8 cellular contexts compared by ENCODE assay signal in genomic region chr1:109877320-109877771, GRCh38. TPM values are rescaled to one million over a fixed set of nuclear protein-coding genes. Genes with fewer than 3 reads are reported as not detected.
A peak's percentile ranks its signal among the peaks of the same experiment; 100 is the strongest.
DNase-seq lines count a peak whose midpoint lies in the region; ATAC-seq, FAIRE-seq and TF ChIP-seq lines count a peak whose summit lies in the region.

No MANE protein-coding gene starts in this region.

- no peaks in the 10 kb centered on the region for H3K9me3 ChIP-seq in iPS DF 6.9 (ENCODE audit: control insufficient read depth, insufficient read depth, low read length)
- no peaks in the 10 kb centered on the region for H3K9me3 ChIP-seq in sigmoid colon

- peaks cover 7% of the 10 kb centered on the region for H3K27me3 Mint-ChIP-seq in activated T-helper 2 cell treated with anti-CD3 and anti-CD28 coated beads, Interferon-gamma antibody, Interleukin-2, Interleukin-4, amounts not matched to agents 10 μg/mL and 5 μg/mL and 100 μg/mL, durations not matched to agents 14 hours and 24 hours and 36 hours (ENCODE audit: low read depth)

- H3K4me3 Mint-ChIP-seq in activated T-helper 2 cell treated with anti-CD3 and anti-CD28 coated beads, Interferon-gamma antibody, Interleukin-2, Interleukin-4, amounts not matched to agents 10 μg/mL and 5 μg/mL and 100 μg/mL, durations not matched to agents 14 hours and 24 hours and 36 hours (ENCODE audit: low read depth), result no peak overlapping the region

- no CpG with 5 or more reads among the region's 13 CpGs for WGBS in iPS DF 6.9 (ENCODE audit: insufficient coverage, insufficient read length)
- WGBS in sigmoid colon, 2 donors, result 61 to 78% methylated on average over 13 of the region's 13 CpGs

- H3K27ac ChIP-seq in iPS DF 6.9 (ENCODE audit: low read length) (no peak overlapping the region), sigmoid colon (peak overlapping the region; percentile 74 to 86 (median 80))

- peak in 2 of 4 experiments; percentile 13 to 21 for TF ChIP-seq CTCF in sigmoid colon (IDR thresholded peaks at IDR 0.05)

- intact Hi-C loops in sigmoid colon (cut with DNase I), result loop anchor here (2.0 kb wide), 1 partner anchor 33 kb away; the partner anchor contains the start of gene CSF1
- intact Hi-C loops in activated T-helper 2 cell treated with anti-CD3 and anti-CD28 coated beads, Interferon-gamma antibody, Interleukin-2, Interleukin-4, amounts not matched to agents 10 μg/mL and 5 μg/mL and 100 μg/mL, durations not matched to agents 14 hours and 24 hours and 36 hours (cut with micrococcal nuclease), result no loop called here

- H3K36me3 ChIP-seq in iPS DF 6.9 (ENCODE audit: control insufficient read depth, insufficient read depth, low read length), result no peaks in the 10 kb centered on the region
- no peaks in the 10 kb centered on the region for H3K36me3 ChIP-seq in sigmoid colon

- no peak for TF ChIP-seq EP300 in sigmoid colon (IDR thresholded peaks at IDR 0.05)

- no peak for ATAC-seq in HG03378 (IDR thresholded peaks at IDR 0.05; ENCODE audit: unreplicated experiment)

- no peak overlapping the region for H3K27ac Mint-ChIP-seq in activated T-helper 2 cell treated with anti-CD3 and anti-CD28 coated beads, Interferon-gamma antibody, Interleukin-2, Interleukin-4, amounts not matched to agents 10 μg/mL and 5 μg/mL and 100 μg/mL, durations not matched to agents 14 hours and 24 hours and 36 hours

- no peaks in the 10 kb centered on the region for H3K9me3 Mint-ChIP-seq in activated T-helper 2 cell treated with anti-CD3 and anti-CD28 coated beads, Interferon-gamma antibody, Interleukin-2, Interleukin-4, amounts not matched to agents 10 μg/mL and 5 μg/mL and 100 μg/mL, durations not matched to agents 14 hours and 24 hours and 36 hours

- FAIRE-seq in G401.6 (lab: Jason Lieb, UNC), result peak; percentile 97

- peaks cover 17% of the 10 kb centered on the region for H3K4me1 Mint-ChIP-seq in activated T-helper 2 cell treated with anti-CD3 and anti-CD28 coated beads, Interferon-gamma antibody, Interleukin-2, Interleukin-4, amounts not matched to agents 10 μg/mL and 5 μg/mL and 100 μg/mL, durations not matched to agents 14 hours and 24 hours and 36 hours (ENCODE audit: low read depth)

- H3K4me1 ChIP-seq in iPS DF 6.9 (ENCODE audit: control insufficient read depth, insufficient read depth, low read length), result peaks cover 16% of the 10 kb centered on the region
- peaks cover 0 to 38% (median 30%) of the 10 kb centered on the region in 4 donors for H3K4me1 ChIP-seq in sigmoid colon

- H3K27me3 ChIP-seq in iPS DF 6.9 (ENCODE audit: control insufficient read depth, insufficient read depth, low read length), result no peaks in the 10 kb centered on the region
- H3K27me3 ChIP-seq in sigmoid colon, result no peaks in the 10 kb centered on the region

- no peaks in the 10 kb centered on the region for H3K36me3 Mint-ChIP-seq in activated T-helper 2 cell treated with anti-CD3 and anti-CD28 coated beads, Interferon-gamma antibody, Interleukin-2, Interleukin-4, amounts not matched to agents 10 μg/mL and 5 μg/mL and 100 μg/mL, durations not matched to agents 14 hours and 24 hours and 36 hours (ENCODE audit: low read depth)

- peak; percentile 96 for DNase-seq in astrocyte of the hippocampus (ENCODE audit: low read depth, low spot score)
- peak; percentile 54 for DNase-seq in iPS DF 6.9 (ENCODE audit: low read depth, low spot score)
- peak; percentile 92 for DNase-seq in sigmoid colon
- no peak for DNase-seq in NCI-H748 treated with DMSO at 0.1 percent for 48 hours (lab: John Stamatoyannopoulos, UW)
- no peak for DNase-seq in NCI-H526 treated with DMSO at 0.1 percent for 48 hours (lab: John Stamatoyannopoulos, UW)
- no peak for DNase-seq in activated T-helper 2 cell treated with anti-CD3 and anti-CD28 coated beads, Interferon-gamma antibody, Interleukin-2, Interleukin-4, amounts not matched to agents 10 μg/mL and 5 μg/mL and 100 μg/mL, durations not matched to agents 14 hours and 24 hours and 36 hours (ENCODE audit: low spot score)

- no peak overlapping the region for H3K4me3 ChIP-seq in iPS DF 6.9 (ENCODE audit: low read length)
- H3K4me3 ChIP-seq in sigmoid colon, result peak overlapping the region in 1 of 4 donors; percentile 4

- no peak for TF ChIP-seq POLR2A in sigmoid colon (IDR thresholded peaks at IDR 0.05)

RNA-seq across cellular contexts. Expression of gene CSF1, which starts 33.3 kb away (rescaled TPM):
- total RNA-seq in sigmoid colon, result 100 to 1,000 TPM in 1 of 4 donors, 10 to 100 TPM in 3; 21.8 to 118 (median 47.5) TPM
- polyA plus RNA-seq in sigmoid colon, result 10 to 100 TPM in 1 of 3 donors, 1 to 10 TPM in 2; 3.0 to 15.0 (median 3.7) TPM
- total RNA-seq in activated T-helper 2 cell treated with anti-CD3 and anti-CD28 coated beads, Interferon-gamma antibody, Interleukin-2, Interleukin-4, amounts not matched to agents 10 μg/mL and 5 μg/mL and 100 μg/mL, durations not matched to agents 14 hours and 24 hours and 36 hours, result 251 and 252 TPM in 2 replicates

Comparison
In these comparisons a context has a peak if more than half of its experiments do, and no peak if none do; other contexts are left out.
1. DNase-seq: peak in astrocyte of the hippocampus (single experiment), iPS DF 6.9 (single experiment) and sigmoid colon (single experiment); none in NCI-H748 treated with DMSO at 0.1 percent for 48 hours (single experiment), NCI-H526 treated with DMSO at 0.1 percent for 48 hours (single experiment) and activated T-helper 2 cell treated with anti-CD3 and anti-CD28 coated beads, Interferon-gamma antibody, Interleukin-2, Interleukin-4, amounts not matched to agents 10 μg/mL and 5 μg/mL and 100 μg/mL, durations not matched to agents 14 hours and 24 hours and 36 hours (single experiment).